In the genomic region with DNA sequence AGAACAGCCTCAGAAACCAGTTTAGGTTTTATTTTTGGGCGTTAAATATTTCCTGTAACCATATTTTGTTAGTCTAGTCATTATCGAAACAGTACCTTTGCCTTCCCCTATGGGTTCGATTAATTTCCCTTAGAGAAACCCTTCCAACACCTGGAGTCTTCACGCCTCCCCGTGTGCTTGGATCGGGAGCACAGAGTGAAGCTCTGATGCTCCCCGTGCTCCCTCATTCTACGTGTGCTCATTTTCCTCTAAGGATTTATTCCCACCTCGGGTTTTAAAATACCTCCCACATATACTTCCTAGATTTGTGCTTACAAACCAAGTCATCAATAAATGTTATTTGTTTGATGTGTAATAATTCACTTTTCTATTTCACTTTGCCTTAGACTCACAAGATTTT, we compare ENCODE assay signal across 8 cellular contexts.
"Had no signal": no experiment of that assay in that cellular context is flagged by ENCODE, and none has a peak within 500 bp of the region (broad histone marks: within the 10 kb centered on the region; RNA-seq: fewer than 3 reads in every experiment).

No MANE protein-coding gene starts in this region.

- DNase-seq: GM23248, H7, HFFc6, KG1 had no signal

- H3K9me3 Mint-ChIP-seq: IgD-negative memory B cell had no signal

- H3K9me3 ChIP-seq: HAP-1 had no signal

- FAIRE-seq: HTR-8/SVneo had no signal

- H3K27ac ChIP-seq: GM23248 had no signal

- H2AFZ ChIP-seq: GM23248 had no signal

- H3K36me3 ChIP-seq: HAP-1 had no signal

- H3K4me3 Mint-ChIP-seq: HFFc6, IgD-negative memory B cell had no signal

- ATAC-seq: HCT116 had no signal

- H3K27ac Mint-ChIP-seq: HFFc6 had no signal

- H3K9ac ChIP-seq: GM23248 had no signal

- H3K4me3 ChIP-seq: GM23248, HAP-1 had no signal

- H3K4me1 ChIP-seq: HAP-1 had no signal
